In the genomic region with DNA sequence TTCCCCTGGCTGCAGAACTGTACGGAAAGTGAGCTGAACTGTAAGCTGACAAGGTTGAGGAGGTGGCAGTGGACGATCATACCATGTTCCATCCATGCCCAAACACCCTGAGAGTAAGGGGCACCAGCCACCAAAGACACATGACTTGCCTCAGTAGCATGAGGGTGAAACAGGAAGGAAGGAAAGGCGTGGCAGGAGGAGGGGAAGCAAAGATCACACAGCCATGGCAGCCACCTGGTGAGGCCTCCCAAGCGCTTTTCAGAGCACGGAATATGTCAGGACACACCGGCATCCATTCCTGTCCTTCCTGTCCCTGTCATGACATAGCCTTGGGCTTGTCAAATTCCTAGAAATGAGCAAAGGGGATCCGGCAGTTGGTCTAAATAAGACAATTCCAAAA, we compare ENCODE assay signal across 1 cellular context.
TF ChIP-seq lines count a peak whose summit lies in the region.

No MANE protein-coding gene starts in this region.

TF ChIP-seq in H1, 55 proteins besides CTCF, POLR2A, EP300 and RAD21:
- TF ChIP-seq KDM4A (IDR thresholded peaks at IDR 0.05; ENCODE audit: low read depth, low read length, severe bottlenecking) (no peak), ASH2L (IDR thresholded peaks at IDR 0.05; ENCODE audit: low read length) (no peak), CTBP2 (IDR thresholded peaks at IDR 0.05; ENCODE audit: borderline replicate concordance, insufficient read depth, insufficient read length, low read length) (no peak)
